12 cellular contexts compared by ENCODE assay signal in genomic region chr7:4103352-4104091, GRCh38.
DNase-seq lines count a peak whose midpoint lies in the region; ATAC-seq and TF ChIP-seq lines count a peak whose summit lies in the region.
"Had no signal": no experiment of that assay in that cellular context is flagged by ENCODE, and none has a peak within 500 bp of the region (broad histone marks: within the 10 kb centered on the region; RNA-seq: fewer than 3 reads in every experiment).

No MANE protein-coding gene starts in this region.

- H3K9me3 ChIP-seq in SK-N-SH, result no peaks in the 10 kb centered on the region
- H3K9me3 ChIP-seq in PC-3 (ENCODE audit: low read length), result no peaks in the 10 kb centered on the region
- no peaks in the 10 kb centered on the region for H3K9me3 ChIP-seq in endodermal cell (ENCODE audit: control insufficient read depth, low read length)
- no peaks in the 10 kb centered on the region for H3K9me3 ChIP-seq in stomach
- H3K9me3 ChIP-seq: Peyer's patch had no signal

- BruUV-seq in PC-3 (replicated peaks; lab: Mats Ljungman, UMichigan), result no TSS peak

- H3F3A ChIP-seq in SK-N-SH (replicated peaks; ENCODE audit: insufficient read depth) (no peaks in the 10 kb centered on the region), PC-3 (ENCODE audit: low read length, unreplicated experiment) (no peaks in the 10 kb centered on the region)

- POLR2A ChIA-PET in SK-N-SH (lab: Yijun Ruan, JAX) (interaction anchor here (0.7 kb wide), 1 partner anchor 41 kb away, joined by 5 read pairs; no protein-coding TSS in a partner anchor), PC-3 (lab: Charles Lee; ENCODE audit: unreplicated experiment) (no interaction called here)

- H4K20me1 ChIP-seq in SK-N-SH (ENCODE audit: insufficient read depth), result no peaks in the 10 kb centered on the region
- H4K20me1 ChIP-seq in PC-3 (ENCODE audit: low read length), result no peaks in the 10 kb centered on the region

- H3K9me2 ChIP-seq in SK-N-SH (no peaks in the 10 kb centered on the region), PC-3 (replicated peaks; ENCODE audit: low read length) (no peaks in the 10 kb centered on the region)

- H3K27ac ChIP-seq in SK-N-SH (ENCODE audit: low read depth in 2 of 2, low read length in 1 of 2) (no peak overlapping the region), PC-3 (ENCODE audit: low read length) (peak overlapping the region; percentile 36; the same call in 1 of the 2 replicates), endodermal cell (ENCODE audit: low read depth, low read length) (no peak overlapping the region), stomach (no peak overlapping the region)
- H3K27ac ChIP-seq: KMS-11, Peyer's patch had no signal

- TF ChIP-seq POLR2A in stomach (IDR thresholded peaks at IDR 0.05), result no peak

- H3K27me3 Mint-ChIP-seq in endodermal cell (ENCODE audit: insufficient read depth) (no peaks in the 10 kb centered on the region), type B pancreatic cell (no peaks in the 10 kb centered on the region)
- H3K27me3 Mint-ChIP-seq in activated naive CD8-positive, alpha-beta T cell treated with anti-CD3 and anti-CD28 coated beads for 36 hours, result no peaks in the 10 kb centered on the region

- H3K4me1 ChIP-seq in SK-N-SH (ENCODE audit: control insufficient read depth in 1 of 2, insufficient read depth in 2 of 2, low read depth in 1 of 2, low read length in 1 of 2), result peaks cover 0 to 6% of the 10 kb centered on the region in 2 experiments; a peak in 1 of 4 replicates
- H3K4me1 ChIP-seq in PC-3 (ENCODE audit: insufficient read depth, low read length), result peaks cover 5% of the 10 kb centered on the region
- H3K4me1 ChIP-seq in endodermal cell (ENCODE audit: control insufficient read depth, insufficient read depth, low read length), result no peaks in the 10 kb centered on the region
- H3K4me1 ChIP-seq in stomach, result no peaks in the 10 kb centered on the region
- H3K4me1 ChIP-seq: Peyer's patch had no signal

- H2AFZ ChIP-seq in SK-N-SH (ENCODE audit: low read depth), result no peak overlapping the region
- H2AFZ ChIP-seq in PC-3 (ENCODE audit: low read length), result peak overlapping the region; percentile 41; the same call in 1 of the 2 replicates

- H3K27me3 ChIP-seq in SK-N-SH (ENCODE audit: insufficient read depth) (no peaks in the 10 kb centered on the region), PC-3 (ENCODE audit: low read length) (no peaks in the 10 kb centered on the region), endodermal cell (ENCODE audit: control insufficient read depth, insufficient read depth, low read length, poor library complexity, severe bottlenecking) (no peaks in the 10 kb centered on the region), stomach (no peaks in the 10 kb centered on the region)
- H3K27me3 ChIP-seq: Peyer's patch had no signal

- H3K36me3 ChIP-seq in SK-N-SH (replicated peaks in 1 of 2; ENCODE audit: control insufficient read depth in 1 of 2, insufficient read depth in 2 of 2, low read length in 1 of 2), result no peaks in the 10 kb centered on the region
- no peaks in the 10 kb centered on the region for H3K36me3 ChIP-seq in PC-3 (ENCODE audit: low read depth, low read length)
- H3K36me3 ChIP-seq in endodermal cell (ENCODE audit: control insufficient read depth, insufficient read depth, low read length), result no peaks in the 10 kb centered on the region
- H3K36me3 ChIP-seq in stomach, result no peaks in the 10 kb centered on the region
- H3K36me3 ChIP-seq: Peyer's patch had no signal

- H3K79me2 ChIP-seq in SK-N-SH (ENCODE audit: insufficient read depth) (no peaks in the 10 kb centered on the region), PC-3 (ENCODE audit: low read length) (no peaks in the 10 kb centered on the region)

- H3K4me2 ChIP-seq in SK-N-SH (no peak overlapping the region), PC-3 (ENCODE audit: low read length) (peak overlapping the region; percentile 17)
- H3K4me2 ChIP-seq: KMS-11 had no signal

- H3K4me3 ChIP-seq in SK-N-SH (ENCODE audit: low read depth in 2 of 2, low read length in 1 of 2) (no peak overlapping the region), PC-3 (ENCODE audit: low read length) (peak overlapping the region; percentile 33; the same call in 1 of the 2 replicates), endodermal cell (ENCODE audit: low read length) (no peak overlapping the region), stomach (no peak overlapping the region)
- H3K4me3 ChIP-seq: Peyer's patch had no signal

- H3K9me3 Mint-ChIP-seq in endodermal cell (peaks cover 7% of the 10 kb centered on the region), type B pancreatic cell (peaks cover 4% of the 10 kb centered on the region)
- H3K9me3 Mint-ChIP-seq in activated naive CD8-positive, alpha-beta T cell treated with anti-CD3 and anti-CD28 coated beads for 36 hours, result no peaks in the 10 kb centered on the region
- H3K9me3 Mint-ChIP-seq: stimulated activated memory B cell treated with anti-CD40 and anti-IgM and Interleukin-4, amounts not matched to agents 10 μg/mL and 1 μg/mL and 100 μg/mL, for 72 hours had no signal

- TF ChIP-seq EP300 in SK-N-SH (IDR thresholded peaks at IDR 0.05; ENCODE audit: borderline replicate concordance in 1 of 2, low read depth in 1 of 2, low read length in 1 of 2) (no peak), stomach (IDR thresholded peaks at IDR 0.05) (no peak)

- CTCF ChIA-PET in SK-N-SH (lab: Yijun Ruan, JAX), result interaction anchor here (0.7 to 2.6 kb wide), 25 partner anchors 8 to 743 kb away, joined by 3 to 18 read pairs (median 4); no protein-coding TSS in a partner anchor
- CTCF ChIA-PET in PC-3 (lab: Charles Lee), result interaction anchor here (0.6 to 0.9 kb wide), 2 partner anchors 56 to 107 kb away, joined by 3 to 4 read pairs; no protein-coding TSS in a partner anchor

- TF ChIP-seq RAD21 in SK-N-SH (IDR thresholded peaks at IDR 0.05; ENCODE audit: low read length), result peak; percentile 57

- 65% methylated on average over 16 of the region's 17 CpGs for WGBS in SK-N-SH (ENCODE audit: low lambda C conversion rate)
- WGBS in endodermal cell (ENCODE audit: insufficient coverage in 1 of 2, insufficient read length in 1 of 2), 2 experiments, result 88% methylated on average over 16 to 17 of the region's 17 CpGs
- 84 to 88% (median 86%) methylated on average over 17 of the region's 17 CpGs for WGBS in stomach, 5 donors

- intact Hi-C loops in PC-3 (cut with micrococcal nuclease) (loop anchor here (1.0 to 10.0 kb wide), 2 partner anchors 56 to 371 kb away; no protein-coding TSS in a partner anchor), stomach (cut with DNase I; ENCODE audit: low total_unique reads) (no loop called here)

- ATAC-seq in SK-N-SH treated with all-trans-retinoic acid at 6 μM for 48 hours (no peak), PC-3 (peak; percentile 93)
- ATAC-seq: stimulated activated memory B cell treated with anti-CD40 and anti-IgM and Interleukin-4, amounts not matched to agents 10 μg/mL and 1 μg/mL and 100 μg/mL, for 72 hours had no signal

- H3K9ac ChIP-seq in SK-N-SH (no peak overlapping the region), PC-3 (ENCODE audit: low read length) (no peak overlapping the region), endodermal cell (ENCODE audit: extremely low read depth, low read length, poor library complexity, severe bottlenecking) (no peak overlapping the region)
- H3K9ac ChIP-seq: KMS-11 had no signal

- TF ChIP-seq CTCF in SK-N-SH (IDR thresholded peaks at IDR 0.05) (no peak; the same call in 1 of the 2 replicates), PC-3 (conservative IDR thresholded peaks at IDR 0.05; ENCODE audit: low read depth, low read length) (peak; percentile 69), endodermal cell (conservative IDR thresholded peaks at IDR 0.05) (peak; percentile 60), type B pancreatic cell (conservative IDR thresholded peaks at IDR 0.05) (peak; percentile 69), stomach (IDR thresholded peaks at IDR 0.05) (no peak)

- H3K36me3 Mint-ChIP-seq in endodermal cell (ENCODE audit: low read depth) (peaks cover 4% of the 10 kb centered on the region), type B pancreatic cell (no peaks in the 10 kb centered on the region)
- H3K36me3 Mint-ChIP-seq in activated naive CD8-positive, alpha-beta T cell treated with anti-CD3 and anti-CD28 coated beads for 36 hours, result no peaks in the 10 kb centered on the region
- H3K36me3 Mint-ChIP-seq: stimulated activated memory B cell treated with anti-CD40 and anti-IgM and Interleukin-4, amounts not matched to agents 10 μg/mL and 1 μg/mL and 100 μg/mL, for 72 hours had no signal

- H3K4me3 Mint-ChIP-seq in endodermal cell (no peak overlapping the region), type B pancreatic cell (no peak overlapping the region)
- no peak overlapping the region for H3K4me3 Mint-ChIP-seq in activated naive CD8-positive, alpha-beta T cell treated with anti-CD3 and anti-CD28 coated beads for 36 hours
- H3K4me3 Mint-ChIP-seq: stimulated activated memory B cell treated with anti-CD40 and anti-IgM and Interleukin-4, amounts not matched to agents 10 μg/mL and 1 μg/mL and 100 μg/mL, for 72 hours had no signal

- DNase-seq in SK-N-SH, result peak; percentile 62
- peak; percentile 67 for DNase-seq in PC-3
- peak; percentile 62 for DNase-seq in endodermal cell
- DNase-seq in type B pancreatic cell (ENCODE audit: extremely low spot score, unreplicated experiment), result no peak
- DNase-seq in inferior parietal cortex (ENCODE audit: extremely low spot score), result no peak
- no peak for DNase-seq in activated naive CD8-positive, alpha-beta T cell treated with anti-CD3 and anti-CD28 coated beads for 36 hours
- no peak for DNase-seq in stomach
- DNase-seq: aorta, Peyer's patch had no signal

- H3K27ac Mint-ChIP-seq in endodermal cell (no peak overlapping the region), type B pancreatic cell (no peak overlapping the region)
- H3K27ac Mint-ChIP-seq in activated naive CD8-positive, alpha-beta T cell treated with anti-CD3 and anti-CD28 coated beads for 36 hours, result no peak overlapping the region
- H3K27ac Mint-ChIP-seq: stimulated activated memory B cell treated with anti-CD40 and anti-IgM and Interleukin-4, amounts not matched to agents 10 μg/mL and 1 μg/mL and 100 μg/mL, for 72 hours had no signal

- H3K4me1 Mint-ChIP-seq in endodermal cell, result peaks cover 11% of the 10 kb centered on the region
- H3K4me1 Mint-ChIP-seq in type B pancreatic cell (ENCODE audit: unreplicated experiment), result peaks cover 12% of the 10 kb centered on the region
- no peaks in the 10 kb centered on the region for H3K4me1 Mint-ChIP-seq in activated naive CD8-positive, alpha-beta T cell treated with anti-CD3 and anti-CD28 coated beads for 36 hours
- H3K4me1 Mint-ChIP-seq: stimulated activated memory B cell treated with anti-CD40 and anti-IgM and Interleukin-4, amounts not matched to agents 10 μg/mL and 1 μg/mL and 100 μg/mL, for 72 hours had no signal

TF ChIP-seq in SK-N-SH treated with all-trans-retinoic acid at 6 μM for 48 hours, 23 proteins besides CTCF, POLR2A, EP300 and RAD21:
- TF ChIP-seq ZNF8 (CRISPR knock-in tag; IDR thresholded peaks at IDR 0.05) (no peak), OSR1 (CRISPR knock-in tag; IDR thresholded peaks at IDR 0.05) (no peak)

Comparison
In these comparisons a context has a peak if more than half of its experiments do, and no peak if none do; other contexts are left out.
1. DNase-seq: peak in SK-N-SH (single experiment), PC-3 (single experiment) and endodermal cell (single experiment); none in type B pancreatic cell (single experiment), inferior parietal cortex (single experiment), activated naive CD8-positive, alpha-beta T cell treated with anti-CD3 and anti-CD28 coated beads for 36 hours (single experiment) and stomach (single experiment).
2. CTCF ChIP-seq: peak in PC-3 (single experiment), endodermal cell (single experiment) and type B pancreatic cell (single experiment); none in SK-N-SH (single experiment) and stomach (0 of 7).